Comparison of ENCODE assay signal across 16 cellular contexts in the genomic region with DNA sequence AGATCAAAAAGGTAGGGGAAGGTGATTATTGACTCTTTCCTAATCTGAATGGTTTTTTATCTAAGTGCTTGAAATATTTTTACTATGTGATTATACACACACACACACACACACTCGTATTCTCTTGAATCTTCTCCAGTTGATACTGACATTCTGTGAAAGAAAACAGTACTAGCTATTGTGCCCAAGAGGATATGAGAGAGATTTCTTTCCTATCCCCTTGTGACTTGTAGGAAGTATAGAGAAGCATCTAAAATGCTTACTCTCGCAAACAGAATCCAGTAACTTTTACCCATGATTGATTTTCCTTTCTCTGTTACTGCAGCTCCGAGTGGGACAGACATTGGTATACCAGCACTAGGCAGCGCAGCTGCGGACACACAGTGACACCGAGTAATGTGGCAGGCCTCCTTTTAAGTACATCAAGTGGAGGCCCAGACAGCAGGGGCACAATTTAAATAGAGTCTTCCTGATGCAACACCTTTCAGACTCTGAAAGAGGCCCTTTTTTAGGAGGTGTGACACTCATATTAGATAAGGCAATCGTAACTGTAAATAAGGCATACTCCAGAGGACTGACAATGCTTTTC.
"Had no signal": no experiment of that assay in that cellular context is flagged by ENCODE, and none has a peak within 500 bp of the region (broad histone marks: within the 10 kb centered on the region; RNA-seq: fewer than 3 reads in every experiment).

No MANE protein-coding gene starts in this region.

- H3K27me3 Mint-ChIP-seq: activated CD4-positive, alpha-beta T cell treated with anti-CD3 and anti-CD28 coated beads for 36 hours; naive thymus-derived CD8-positive, alpha-beta T cell had no signal

- DNase-seq: activated CD4-positive, alpha-beta T cell treated with anti-CD3 and anti-CD28 coated beads for 36 hours; activated CD4-positive, alpha-beta T cell treated with anti-CD3 and anti-CD28 coated beads, Interleukin-2, amount 50 U/mL, for 48 hours; activated gamma-delta T cell treated with Interleukin-2 at 50 U/mL for 16 hours; activated T-cell treated with anti-CD3 and anti-CD28 coated beads for 4 hours; adrenal gland; effector CD8-positive, alpha-beta T cell; naive thymus-derived CD8-positive, alpha-beta T cell; pancreas; sigmoid colon; spleen; stimulated activated naive CD4-positive, alpha-beta T cell; thyroid gland had no signal

- H3K27ac Mint-ChIP-seq: activated CD4-positive, alpha-beta T cell treated with anti-CD3 and anti-CD28 coated beads for 36 hours; activated naive CD4-positive, alpha-beta T cell treated with anti-CD3 and anti-CD28 coated beads, Interleukin-2, amount 50 U/mL, for 72 hours; activated T-helper 1 cell treated with anti-CD3 and anti-CD28 coated beads, Interleukin-12 subunit alpha, Interleukin-12 subunit beta, Interleukin-2, Interleukin-4 antibody, amounts not matched to agents 30 ng/mL and 10 ng/mL and 1 ng/mL, durations not matched to agents 14 hours and 24 hours and 36 hours; naive thymus-derived CD8-positive, alpha-beta T cell; T-helper 2 cell treated with Interferon-gamma antibody and Interleukin-4, amounts not matched to agents 5 μg/mL and 100 μg/mL, for 36 hours; WTC11 had no signal

- ATAC-seq: activated CD4-positive, alpha-beta T cell treated with anti-CD3 and anti-CD28 coated beads for 36 hours; activated naive CD4-positive, alpha-beta T cell treated with anti-CD3 and anti-CD28 coated beads, Interleukin-2, amount 50 U/mL, for 72 hours; naive thymus-derived CD8-positive, alpha-beta T cell; pancreas; WTC11 had no signal

- H3K4me1 Mint-ChIP-seq: activated CD4-positive, alpha-beta T cell treated with anti-CD3 and anti-CD28 coated beads for 36 hours; naive thymus-derived CD8-positive, alpha-beta T cell; WTC11 had no signal

- H3K4me3 Mint-ChIP-seq: activated CD4-positive, alpha-beta T cell treated with anti-CD3 and anti-CD28 coated beads for 36 hours; activated T-helper 1 cell treated with anti-CD3 and anti-CD28 coated beads, Interleukin-12 subunit alpha, Interleukin-12 subunit beta, Interleukin-2, Interleukin-4 antibody, amounts not matched to agents 30 ng/mL and 10 ng/mL and 1 ng/mL, durations not matched to agents 14 hours and 24 hours and 36 hours; naive thymus-derived CD8-positive, alpha-beta T cell; T-helper 2 cell treated with Interferon-gamma antibody and Interleukin-4, amounts not matched to agents 5 μg/mL and 100 μg/mL, for 36 hours; WTC11 had no signal
